8 cellular contexts compared by ENCODE assay signal in genomic region chr13:40665754-40666057, GRCh38. TPM values are rescaled to one million over a fixed set of nuclear protein-coding genes. Genes with fewer than 3 reads are reported as not detected.
A peak's percentile ranks its signal among the peaks of the same experiment; 100 is the strongest.
DNase-seq lines count a peak whose midpoint lies in the region; ATAC-seq, FAIRE-seq and TF ChIP-seq lines count a peak whose summit lies in the region.

No MANE protein-coding gene starts in this region.

- H3K9me3 ChIP-seq in pancreas: no peaks in the 10 kb centered on the region

- WGBS in pancreas, 2 donors: 0% methylated on average over 32 to 46 of the region's 46 CpGs

- no peak for FAIRE-seq in pancreas (lab: Jason Lieb, UNC)

- H3K27me3 Mint-ChIP-seq in endothelial cell (ENCODE audit: unreplicated experiment): peaks cover 13% of the 10 kb centered on the region

- H3K27me3 ChIP-seq in pancreas: no peaks in the 10 kb centered on the region

- H3K4me1 ChIP-seq in pancreas: peaks cover 9 to 20% (median 10%) of the 10 kb centered on the region in 3 donors

- no peaks in the 10 kb centered on the region for H3K36me3 ChIP-seq in pancreas

- peaks cover 8% of the 10 kb centered on the region for H3K36me3 Mint-ChIP-seq in endothelial cell (ENCODE audit: low read depth, unreplicated experiment)

- H3K4me3 Mint-ChIP-seq in endothelial cell (ENCODE audit: unreplicated experiment): peak overlapping the region; percentile 95

- peak; percentile 1 for ATAC-seq in HG02840 (IDR thresholded peaks at IDR 0.05; ENCODE audit: low FRiP score, unreplicated experiment)
- ATAC-seq in pancreas: no peak
- ATAC-seq in GM21381 (IDR thresholded peaks at IDR 0.05; ENCODE audit: unreplicated experiment): no peak

- DNase-seq in GDM1 (lab: John Stamatoyannopoulos, UW) (peak; percentile 45), endothelial cell (ENCODE audit: low spot score) (no peak), pancreas (no peak), NCI-H2029 (lab: John Stamatoyannopoulos, UW) (no peak), inferior parietal cortex (ENCODE audit: extremely low spot score) (no peak)
- peak; percentile 39 to 56 for DNase-seq in activated CD4-positive, alpha-beta T cell treated with anti-CD3 and anti-CD28 coated beads for 4 hours

- peak overlapping the region; percentile 88 to 98 (median 93) for H3K4me3 ChIP-seq in pancreas

- TF ChIP-seq CTCF in endothelial cell (IDR thresholded peaks at IDR 0.05; ENCODE audit: unreplicated experiment): no peak
- TF ChIP-seq CTCF in pancreas (IDR thresholded peaks at IDR 0.05): no peak

- peak overlapping the region; percentile 97 to 98 (median 98) for H3K27ac ChIP-seq in pancreas

- no peaks in the 10 kb centered on the region for H3K9me3 Mint-ChIP-seq in endothelial cell (ENCODE audit: unreplicated experiment)

- H3K4me1 Mint-ChIP-seq in endothelial cell (ENCODE audit: unreplicated experiment): peaks cover 36% of the 10 kb centered on the region

- H3K27ac Mint-ChIP-seq in endothelial cell (ENCODE audit: unreplicated experiment): no peak overlapping the region

- intact Hi-C loops in pancreas (cut with DNase I): no loop called here

RNA-seq across cellular contexts. Expression of gene FOXO1, which starts 0.7 kb away (rescaled TPM):
- 65.8 TPM for total RNA-seq in endothelial cell (ENCODE audit: unreplicated experiment)
- total RNA-seq in pancreas: 10 to 100 TPM; 12.6 to 21.9 (median 16.1) TPM
- 10 to 100 TPM in 1 of 2 donors, 1 to 10 TPM in 1; 3.8 to 10.2 TPM for polyA plus RNA-seq in pancreas

Comparison
In these comparisons a context has a peak if more than half of its experiments do, and no peak if none do; other contexts are left out.
1. DNase-seq: peak in GDM1 (single experiment) and activated CD4-positive, alpha-beta T cell treated with anti-CD3 and anti-CD28 coated beads for 4 hours (2 of 2); none in endothelial cell (single experiment), pancreas (0 of 6), NCI-H2029 (single experiment) and inferior parietal cortex (single experiment).